8 cellular contexts compared by ENCODE assay signal in the genomic region with DNA sequence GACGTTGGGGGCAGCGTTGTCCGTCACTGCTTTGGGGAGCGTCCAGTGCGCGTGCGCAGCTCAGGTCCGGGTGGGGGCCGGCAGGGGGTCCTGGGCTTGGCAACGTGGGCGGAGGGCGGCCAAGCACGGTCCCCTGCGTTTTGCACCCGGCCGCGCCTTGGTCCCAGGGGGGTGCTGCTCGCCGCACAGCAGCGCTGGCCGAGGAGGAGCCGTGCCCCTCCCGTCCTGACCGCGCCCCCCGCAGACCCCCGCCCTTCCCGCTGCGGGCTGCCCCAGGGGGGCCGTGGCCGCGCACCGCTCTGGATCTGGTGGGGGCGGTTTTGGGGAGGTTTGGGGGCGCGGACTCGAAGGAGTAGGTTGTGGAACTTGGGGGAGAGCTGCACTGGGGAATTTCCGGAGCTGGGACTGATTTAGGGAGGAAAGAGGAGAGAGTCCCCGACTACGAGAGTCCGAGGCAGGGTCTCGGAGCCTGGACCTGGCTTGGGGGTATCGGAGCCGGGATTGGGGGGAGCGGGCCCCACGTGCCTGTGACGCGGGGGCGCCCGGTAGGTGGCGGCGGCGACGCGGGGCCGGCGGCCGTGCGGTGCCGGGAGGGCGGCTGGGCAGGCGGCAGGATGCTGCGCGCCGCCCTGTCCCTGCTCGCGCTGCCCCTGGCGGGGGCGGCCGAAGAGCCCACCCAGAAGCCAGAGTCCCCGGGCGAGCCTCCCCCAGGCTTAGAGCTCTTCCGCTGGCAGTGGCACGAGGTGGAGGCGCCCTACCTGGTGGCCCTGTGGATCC. TPM values are rescaled to one million over a fixed set of nuclear protein-coding genes. Genes with fewer than 3 reads are reported as not detected.
A peak's percentile ranks its signal among the peaks of the same experiment; 100 is the strongest.
DNase-seq lines count a peak whose midpoint lies in the region; ATAC-seq and TF ChIP-seq lines count a peak whose summit lies in the region.

A gene with protein sequence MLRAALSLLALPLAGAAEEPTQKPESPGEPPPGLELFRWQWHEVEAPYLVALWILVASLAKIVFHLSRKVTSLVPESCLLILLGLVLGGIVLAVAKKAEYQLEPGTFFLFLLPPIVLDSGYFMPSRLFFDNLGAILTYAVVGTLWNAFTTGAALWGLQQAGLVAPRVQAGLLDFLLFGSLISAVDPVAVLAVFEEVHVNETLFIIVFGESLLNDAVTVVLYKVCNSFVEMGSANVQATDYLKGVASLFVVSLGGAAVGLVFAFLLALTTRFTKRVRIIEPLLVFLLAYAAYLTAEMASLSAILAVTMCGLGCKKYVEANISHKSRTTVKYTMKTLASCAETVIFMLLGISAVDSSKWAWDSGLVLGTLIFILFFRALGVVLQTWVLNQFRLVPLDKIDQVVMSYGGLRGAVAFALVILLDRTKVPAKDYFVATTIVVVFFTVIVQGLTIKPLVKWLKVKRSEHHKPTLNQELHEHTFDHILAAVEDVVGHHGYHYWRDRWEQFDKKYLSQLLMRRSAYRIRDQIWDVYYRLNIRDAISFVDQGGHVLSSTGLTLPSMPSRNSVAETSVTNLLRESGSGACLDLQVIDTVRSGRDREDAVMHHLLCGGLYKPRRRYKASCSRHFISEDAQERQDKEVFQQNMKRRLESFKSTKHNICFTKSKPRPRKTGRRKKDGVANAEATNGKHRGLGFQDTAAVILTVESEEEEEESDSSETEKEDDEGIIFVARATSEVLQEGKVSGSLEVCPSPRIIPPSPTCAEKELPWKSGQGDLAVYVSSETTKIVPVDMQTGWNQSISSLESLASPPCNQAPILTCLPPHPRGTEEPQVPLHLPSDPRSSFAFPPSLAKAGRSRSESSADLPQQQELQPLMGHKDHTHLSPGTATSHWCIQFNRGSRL (plus strand): TSS at position 579 of the 777 bp plus-strand sequence. CDS start 36 bp downstream, at position 615.

- peaks cover 35% of the 10 kb centered on the region for H3K4me1 Mint-ChIP-seq in brain

- H3K27me3 Mint-ChIP-seq in brain, result peaks cover 21% of the 10 kb centered on the region

- H3K27ac Mint-ChIP-seq in brain, result peak within 1 kb of the TSS; percentile 73 to 93 (median 81)

- peak in 2 of 3 experiments; percentile 24 to 33 for DNase-seq in NCI-H1417 (lab: John Stamatoyannopoulos, UW)
- DNase-seq in NCI-H1417 treated with DMSO at 0.1 percent for 48 hours (lab: John Stamatoyannopoulos, UW), result no peak
- DNase-seq in kidney tubule cell (ENCODE audit: low spot score), result peak; percentile 19
- no peak for DNase-seq in thoracic aorta (ENCODE audit: low spot score)
- no peak for DNase-seq in Ammon's horn (ENCODE audit: low spot score)

- H3K27ac ChIP-seq in thoracic aorta, result no peak within 1 kb of the TSS

- H3K4me3 Mint-ChIP-seq in brain, result peak within 1 kb of the TSS; percentile 85 to 96 (median 91)

- peaks cover 8% of the 10 kb centered on the region for H3F3A ChIP-seq in Loucy (ENCODE audit: low read depth)

- ATAC-seq in thoracic aorta (ENCODE audit: insufficient number of reproducible peaks, low FRiP score, low read depth) (no peak), HG03045 (IDR thresholded peaks at IDR 0.05; ENCODE audit: unreplicated experiment) (no peak)

- peak within 1 kb of the TSS; percentile 86 for H2AFZ ChIP-seq in Loucy (ENCODE audit: low read length)

- H3K4me2 ChIP-seq in Loucy (ENCODE audit: low read depth, low read length, poor library complexity, severe bottlenecking), result peak within 1 kb of the TSS; percentile 99

- H3K4me3 ChIP-seq in Loucy (ENCODE audit: low read length, poor library complexity, severe bottlenecking), result peak within 1 kb of the TSS; percentile 88
- H3K4me3 ChIP-seq in thoracic aorta, result peak within 1 kb of the TSS; percentile 82

- no peaks in the 10 kb centered on the region for H3K9me2 ChIP-seq in Loucy (replicated peaks; ENCODE audit: low read depth, low read length)

- H3K27me3 ChIP-seq in Loucy (ENCODE audit: insufficient read depth, low read length, poor library complexity, severe bottlenecking), result no peaks in the 10 kb centered on the region
- H3K27me3 ChIP-seq in thoracic aorta (replicated peaks; ENCODE audit: insufficient read depth), result no peaks in the 10 kb centered on the region

- no peaks in the 10 kb centered on the region for H3K36me3 Mint-ChIP-seq in brain

- peaks cover 16% of the 10 kb centered on the region for H4K20me1 ChIP-seq in Loucy (ENCODE audit: insufficient read depth, low read length, poor library complexity, severe bottlenecking)

- TF ChIP-seq CTCF in Loucy (conservative IDR thresholded peaks at IDR 0.05; ENCODE audit: low read length) (peak; percentile 16), brain (conservative IDR thresholded peaks at IDR 0.05) (no peak), thoracic aorta (IDR thresholded peaks at IDR 0.05) (no peak)

- H3K9ac ChIP-seq in Loucy (ENCODE audit: low read depth, low read length, poor library complexity, severe bottlenecking), result peak within 1 kb of the TSS; percentile 83

- H3K4me1 ChIP-seq in Loucy (ENCODE audit: insufficient read depth, low read length, poor library complexity, severe bottlenecking), result peaks cover 55% of the 10 kb centered on the region
- peaks cover 32 to 43% of the 10 kb centered on the region in 2 donors for H3K4me1 ChIP-seq in thoracic aorta (ENCODE audit: control insufficient read depth in 1 of 2, low read depth in 2 of 2)

- H3K36me3 ChIP-seq in Loucy (ENCODE audit: insufficient read depth, low read length), result no peaks in the 10 kb centered on the region
- no peaks in the 10 kb centered on the region for H3K36me3 ChIP-seq in thoracic aorta

- H3K9me3 ChIP-seq in Loucy (ENCODE audit: insufficient read depth, low read depth, low read length) (no peaks in the 10 kb centered on the region), thoracic aorta (no peaks in the 10 kb centered on the region)

- H3K79me2 ChIP-seq in Loucy (ENCODE audit: insufficient read depth, low read length), result peaks cover 24% of the 10 kb centered on the region; the same call in 1 of the 2 replicates

- no peaks in the 10 kb centered on the region for H3K9me3 Mint-ChIP-seq in brain

RNA-seq across cellular contexts. Expression of the gene that starts here (rescaled TPM):
- 0.90 TPM for polyA plus RNA-seq in brain (ENCODE audit: insufficient read depth, low read depth, low replicate concordance)
- total RNA-seq in thoracic aorta, result 1 to 10 TPM; 1.4 to 1.8 TPM

Comparison
In these comparisons a context has a peak if more than half of its experiments do, and no peak if none do; other contexts are left out.
1. DNase-seq: peak in NCI-H1417 (2 of 3) and kidney tubule cell (single experiment); none in NCI-H1417 treated with DMSO at 0.1 percent for 48 hours (single experiment), thoracic aorta (single experiment) and Ammon's horn (single experiment).